15 cellular contexts compared by ENCODE assay signal in genomic region chr12:105036937-105037649, GRCh38. TPM values are rescaled to one million over a fixed set of nuclear protein-coding genes. Genes with fewer than 3 reads are reported as not detected.
DNase-seq lines count a peak whose midpoint lies in the region; ATAC-seq and TF ChIP-seq lines count a peak whose summit lies in the region.
"Had no signal": no experiment of that assay in that cellular context is flagged by ENCODE, and none has a peak within 500 bp of the region (broad histone marks: within the 10 kb centered on the region; RNA-seq: fewer than 3 reads in every experiment).

No MANE protein-coding gene starts in this region.

- H3K36me3 Mint-ChIP-seq in activated CD4-positive, alpha-beta T cell treated with anti-CD3 and anti-CD28 coated beads for 36 hours (ENCODE audit: low read depth) = peaks cover 10% of the 10 kb centered on the region
- peaks cover 2% of the 10 kb centered on the region for H3K36me3 Mint-ChIP-seq in activated naive CD8-positive, alpha-beta T cell treated with anti-CD3 and anti-CD28 coated beads, Interleukin-2, amount 50 U/mL, for 24 hours (ENCODE audit: low read depth)
- H3K36me3 Mint-ChIP-seq: mesothelial cell of epicardium had no signal

- H3K9me3 Mint-ChIP-seq in activated CD4-positive, alpha-beta T cell treated with anti-CD3 and anti-CD28 coated beads for 36 hours (ENCODE audit: low read depth) = no peaks in the 10 kb centered on the region
- H3K9me3 Mint-ChIP-seq in activated naive CD8-positive, alpha-beta T cell treated with anti-CD3 and anti-CD28 coated beads, Interleukin-2, amount 50 U/mL, for 24 hours = no peaks in the 10 kb centered on the region
- H3K9me3 Mint-ChIP-seq: mesothelial cell of epicardium had no signal

- peak overlapping the region; percentile 14 for H3K27ac ChIP-seq in smooth muscle cell (ENCODE audit: low read depth)
- H3K27ac ChIP-seq: SJSA1, transverse colon, WERI-Rb-1 had no signal

- no peaks in the 10 kb centered on the region for H3K27me3 Mint-ChIP-seq in activated CD4-positive, alpha-beta T cell treated with anti-CD3 and anti-CD28 coated beads for 36 hours
- H3K27me3 Mint-ChIP-seq in activated naive CD8-positive, alpha-beta T cell treated with anti-CD3 and anti-CD28 coated beads, Interleukin-2, amount 50 U/mL, for 24 hours = no peaks in the 10 kb centered on the region

- ATAC-seq in activated CD4-positive, alpha-beta T cell treated with anti-CD3 and anti-CD28 coated beads for 36 hours = peak; percentile 43
- ATAC-seq in activated naive CD8-positive, alpha-beta T cell treated with anti-CD3 and anti-CD28 coated beads, Interleukin-2, amount 50 U/mL, for 24 hours = no peak
- ATAC-seq in GM21717 (IDR thresholded peaks at IDR 0.05; ENCODE audit: unreplicated experiment) (no peak), HG03571 (IDR thresholded peaks at IDR 0.05; ENCODE audit: unreplicated experiment) (no peak), HG02852 (IDR thresholded peaks at IDR 0.05; ENCODE audit: unreplicated experiment) (no peak)

- no peaks in the 10 kb centered on the region for H3K79me2 ChIP-seq in smooth muscle cell (ENCODE audit: low read depth)

- no peak overlapping the region for H2AFZ ChIP-seq in smooth muscle cell (ENCODE audit: low read depth)

- POLR2A ChIA-PET in activated CD4-positive, alpha-beta T cell treated with anti-CD3 and anti-CD28 coated beads for 36 hours (lab: Charles Lee) = no interaction called here

- H4K20me1 ChIP-seq in smooth muscle cell (ENCODE audit: low read depth) = no peaks in the 10 kb centered on the region

- no peak for TF ChIP-seq CTCF in smooth muscle cell (IDR thresholded peaks at IDR 0.05; ENCODE audit: borderline replicate concordance, insufficient read depth, poor library complexity, severe bottlenecking)

- 63% methylated on average over 3 of the region's 3 CpGs for WGBS in smooth muscle cell (ENCODE audit: low lambda C conversion rate)

- peaks cover 3% of the 10 kb centered on the region for H3F3A ChIP-seq in smooth muscle cell (ENCODE audit: low read depth)

- H3K27ac Mint-ChIP-seq in activated CD4-positive, alpha-beta T cell treated with anti-CD3 and anti-CD28 coated beads for 36 hours = peak overlapping the region; percentile 83
- H3K27ac Mint-ChIP-seq in activated naive CD8-positive, alpha-beta T cell treated with anti-CD3 and anti-CD28 coated beads, Interleukin-2, amount 50 U/mL, for 24 hours = peak overlapping the region; percentile 76
- H3K27ac Mint-ChIP-seq: mesothelial cell of epicardium had no signal

- peak overlapping the region; percentile 9 for H3K4me3 Mint-ChIP-seq in activated CD4-positive, alpha-beta T cell treated with anti-CD3 and anti-CD28 coated beads for 36 hours
- H3K4me3 Mint-ChIP-seq in activated naive CD8-positive, alpha-beta T cell treated with anti-CD3 and anti-CD28 coated beads, Interleukin-2, amount 50 U/mL, for 24 hours = peak overlapping the region; percentile 9
- H3K4me3 Mint-ChIP-seq: mesothelial cell of epicardium had no signal

- H3K36me3 ChIP-seq in smooth muscle cell (ENCODE audit: low read depth) = peaks cover 46% of the 10 kb centered on the region
- H3K36me3 ChIP-seq: SJSA1, transverse colon, WERI-Rb-1 had no signal

- no peak overlapping the region for H3K4me3 ChIP-seq in smooth muscle cell
- H3K4me3 ChIP-seq: SJSA1, transverse colon had no signal

- no peak overlapping the region for H3K9ac ChIP-seq in smooth muscle cell (ENCODE audit: low read depth)

- H3K4me1 Mint-ChIP-seq in activated CD4-positive, alpha-beta T cell treated with anti-CD3 and anti-CD28 coated beads for 36 hours = peaks cover 38% of the 10 kb centered on the region
- H3K4me1 Mint-ChIP-seq in activated naive CD8-positive, alpha-beta T cell treated with anti-CD3 and anti-CD28 coated beads, Interleukin-2, amount 50 U/mL, for 24 hours = peaks cover 44% of the 10 kb centered on the region
- H3K4me1 Mint-ChIP-seq: mesothelial cell of epicardium had no signal

- CTCF ChIA-PET in activated CD4-positive, alpha-beta T cell treated with anti-CD3 and anti-CD28 coated beads for 36 hours (lab: Charles Lee) = interaction anchor here (0.7 kb wide), 2 partner anchors 17 to 912 kb away, joined by 3 read pairs; no protein-coding TSS in a partner anchor

- intact Hi-C loops in activated CD4-positive, alpha-beta T cell treated with anti-CD3 and anti-CD28 coated beads for 36 hours (cut with DNase I, micrococcal nuclease) = no loop called here

- H3K9me3 ChIP-seq in smooth muscle cell (replicated peaks; ENCODE audit: low read depth) = no peaks in the 10 kb centered on the region
- H3K9me3 ChIP-seq: SJSA1, transverse colon had no signal

- H3K4me1 ChIP-seq in smooth muscle cell (ENCODE audit: low read depth) = no peaks in the 10 kb centered on the region
- H3K4me1 ChIP-seq: SJSA1 had no signal

- no peak overlapping the region for H3K4me2 ChIP-seq in smooth muscle cell

- no peaks in the 10 kb centered on the region for H3K27me3 ChIP-seq in smooth muscle cell (ENCODE audit: low read depth)
- H3K27me3 ChIP-seq: SJSA1, transverse colon had no signal

- DNase-seq in activated CD4-positive, alpha-beta T cell treated with anti-CD3 and anti-CD28 coated beads for 36 hours = no peak
- no peak for DNase-seq in activated CD4-positive, alpha-beta T cell treated with anti-CD3 and anti-CD28 coated beads, Interleukin-2, amount 50 U/mL, for 1 hour
- peak; percentile 17 for DNase-seq in NCI-H226
- no peak for DNase-seq in activated naive CD8-positive, alpha-beta T cell treated with anti-CD3 and anti-CD28 coated beads, Interleukin-2, amount 50 U/mL, for 24 hours
- DNase-seq in smooth muscle cell (lab: John Stamatoyannopoulos, UW; ENCODE audit: unreplicated experiment) = no peak
- DNase-seq: activated gamma-delta T cell; NCI-H524 treated with DMSO at 0.1 percent for 48 hours; stimulated activated CD4-positive, alpha-beta T cell treated with anti-CD3 and anti-CD28 coated beads, Interleukin-12 subunit alpha, Interleukin-12 subunit beta, amount 100 ng/mL, for 4 hours; transverse colon; WERI-Rb-1 had no signal

RNA-seq across cellular contexts. Expression of gene ALDH1L2, which starts 47.2 kb away (rescaled TPM):
- total RNA-seq in activated CD4-positive, alpha-beta T cell treated with anti-CD3 and anti-CD28 coated beads for 36 hours = 1 to 10 TPM; 7.1 to 7.6 TPM
- 28.1 and 34.5 TPM in 2 replicates for total RNA-seq in smooth muscle cell
- polyA plus RNA-seq in smooth muscle cell = 14.8 and 25.3 TPM in 2 replicates

RNA-seq across cellular contexts. Expression of gene NOPCHAP1, which starts 51.0 kb away (rescaled TPM):
- total RNA-seq in activated CD4-positive, alpha-beta T cell treated with anti-CD3 and anti-CD28 coated beads for 36 hours = 10 to 100 TPM; 31.1 to 35.2 TPM
- 2.7 and 8.1 TPM in 2 replicates for total RNA-seq in smooth muscle cell
- polyA plus RNA-seq in smooth muscle cell = 17.4 and 18.9 TPM in 2 replicates
